ENCODE assay signal across 3 cellular contexts in the genomic region with DNA sequence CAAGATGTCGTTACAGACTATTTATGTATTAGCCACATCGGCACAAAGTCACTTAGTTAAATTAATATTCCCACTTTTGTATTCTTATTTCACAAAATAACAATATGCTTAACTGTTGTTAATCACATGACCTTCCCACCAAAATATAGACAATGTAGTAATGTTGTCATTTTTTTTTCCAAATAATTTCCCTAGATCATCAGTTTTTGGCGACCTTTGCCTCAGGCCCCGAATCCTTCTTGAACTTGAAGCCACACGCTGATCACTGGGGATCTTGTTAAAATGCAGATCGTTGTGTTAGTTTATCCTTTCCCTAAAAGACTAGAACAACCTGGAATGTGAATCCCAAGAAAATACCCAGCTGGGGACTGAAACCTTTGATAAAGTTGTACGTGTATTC.
TF ChIP-seq lines count a peak whose summit lies in the region.

No MANE protein-coding gene starts in this region.

TF ChIP-seq in HepG2, 621 proteins besides CTCF, POLR2A, EP300 and RAD21:
- peak; percentile 49 for TF ChIP-seq MAFF (IDR thresholded peaks at IDR 0.05; ENCODE audit: low read depth, low read length)
- peak; percentile 50 to 62 for TF ChIP-seq MAFK (conservative IDR thresholded peaks at IDR 0.05 in 1 of 2, IDR thresholded peaks at IDR 0.05 in 1 of 2; ENCODE audit: low read length in 2 of 2)
- no peak for TF ChIP-seq ZSCAN20 (CRISPR knock-in tag; IDR thresholded peaks at IDR 0.05; ENCODE audit: borderline replicate concordance)

TF ChIP-seq in A549, 52 proteins besides CTCF, POLR2A, EP300 and RAD21:
- TF ChIP-seq, protein P1, sequence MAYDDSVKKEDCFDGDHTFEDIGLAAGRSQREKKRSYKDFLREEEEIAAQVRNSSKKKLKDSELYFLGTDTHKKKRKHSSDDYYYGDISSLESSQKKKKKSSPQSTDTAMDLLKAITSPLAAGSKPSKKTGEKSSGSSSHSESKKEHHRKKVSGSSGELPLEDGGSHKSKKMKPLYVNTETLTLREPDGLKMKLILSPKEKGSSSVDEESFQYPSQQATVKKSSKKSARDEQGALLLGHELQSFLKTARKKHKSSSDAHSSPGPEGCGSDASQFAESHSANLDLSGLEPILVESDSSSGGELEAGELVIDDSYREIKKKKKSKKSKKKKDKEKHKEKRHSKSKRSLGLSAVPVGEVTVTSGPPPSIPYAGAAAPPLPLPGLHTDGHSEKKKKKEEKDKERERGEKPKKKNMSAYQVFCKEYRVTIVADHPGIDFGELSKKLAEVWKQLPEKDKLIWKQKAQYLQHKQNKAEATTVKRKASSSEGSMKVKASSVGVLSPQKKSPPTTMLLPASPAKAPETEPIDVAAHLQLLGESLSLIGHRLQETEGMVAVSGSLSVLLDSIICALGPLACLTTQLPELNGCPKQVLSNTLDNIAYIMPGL (CRISPR knock-in tag; IDR thresholded peaks at IDR 0.05; ENCODE audit: borderline replicate concordance): no peak
- TF ChIP-seq FOSL2 (IDR thresholded peaks at IDR 0.05): no peak
- no peak for TF ChIP-seq FOSL2 (CRISPR knock-in tag; IDR thresholded peaks at IDR 0.05)
- peak; percentile 40 for TF ChIP-seq MAFK (IDR thresholded peaks at IDR 0.05; ENCODE audit: partially characterized antibody)
- TF ChIP-seq ZSCAN20 (CRISPR knock-in tag; IDR thresholded peaks at IDR 0.05): no peak
- TF ChIP-seq ESRRA (IDR thresholded peaks at IDR 0.05; ENCODE audit: borderline replicate concordance, low read length): no peak
- TF ChIP-seq, protein P2, sequence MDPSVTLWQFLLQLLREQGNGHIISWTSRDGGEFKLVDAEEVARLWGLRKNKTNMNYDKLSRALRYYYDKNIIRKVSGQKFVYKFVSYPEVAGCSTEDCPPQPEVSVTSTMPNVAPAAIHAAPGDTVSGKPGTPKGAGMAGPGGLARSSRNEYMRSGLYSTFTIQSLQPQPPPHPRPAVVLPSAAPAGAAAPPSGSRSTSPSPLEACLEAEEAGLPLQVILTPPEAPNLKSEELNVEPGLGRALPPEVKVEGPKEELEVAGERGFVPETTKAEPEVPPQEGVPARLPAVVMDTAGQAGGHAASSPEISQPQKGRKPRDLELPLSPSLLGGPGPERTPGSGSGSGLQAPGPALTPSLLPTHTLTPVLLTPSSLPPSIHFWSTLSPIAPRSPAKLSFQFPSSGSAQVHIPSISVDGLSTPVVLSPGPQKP (IDR thresholded peaks at IDR 0.05; ENCODE audit: low read depth, low read length): no peak
- no peak for TF ChIP-seq MAZ (IDR thresholded peaks at IDR 0.05; ENCODE audit: borderline replicate concordance, low read depth, low read length)
- no peak for TF ChIP-seq NPAS2 (CRISPR knock-in tag; IDR thresholded peaks at IDR 0.05; ENCODE audit: borderline replicate concordance)
- TF ChIP-seq, protein P3, sequence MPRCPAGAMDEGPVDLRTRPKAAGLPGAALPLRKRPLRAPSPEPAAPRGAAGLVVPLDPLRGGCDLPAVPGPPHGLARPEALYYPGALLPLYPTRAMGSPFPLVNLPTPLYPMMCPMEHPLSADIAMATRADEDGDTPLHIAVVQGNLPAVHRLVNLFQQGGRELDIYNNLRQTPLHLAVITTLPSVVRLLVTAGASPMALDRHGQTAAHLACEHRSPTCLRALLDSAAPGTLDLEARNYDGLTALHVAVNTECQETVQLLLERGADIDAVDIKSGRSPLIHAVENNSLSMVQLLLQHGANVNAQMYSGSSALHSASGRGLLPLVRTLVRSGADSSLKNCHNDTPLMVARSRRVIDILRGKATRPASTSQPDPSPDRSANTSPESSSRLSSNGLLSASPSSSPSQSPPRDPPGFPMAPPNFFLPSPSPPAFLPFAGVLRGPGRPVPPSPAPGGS (IDR thresholded peaks at IDR 0.05): no peak
TF ChIP-seq in A549: peak in this region for 1.

TF ChIP-seq in K562, 482 proteins besides CTCF, POLR2A, EP300 and RAD21:
- peak; percentile 24; the same call in 1 of the 2 replicates for TF ChIP-seq ZNF316 (IDR thresholded peaks at IDR 0.05)
- no peak for TF ChIP-seq TBL1XR1 (IDR thresholded peaks at IDR 0.05; ENCODE audit: low read length in 2 of 2)
- peak; percentile 17; the same call in 1 of the 2 replicates for TF ChIP-seq C11orf30 (IDR thresholded peaks at IDR 0.05; ENCODE audit: low read depth)
- no peak for TF ChIP-seq ZNF583 (CRISPR knock-in tag; IDR thresholded peaks at IDR 0.05)
